ENCODE assay signal across 8 cellular contexts in the genomic region with DNA sequence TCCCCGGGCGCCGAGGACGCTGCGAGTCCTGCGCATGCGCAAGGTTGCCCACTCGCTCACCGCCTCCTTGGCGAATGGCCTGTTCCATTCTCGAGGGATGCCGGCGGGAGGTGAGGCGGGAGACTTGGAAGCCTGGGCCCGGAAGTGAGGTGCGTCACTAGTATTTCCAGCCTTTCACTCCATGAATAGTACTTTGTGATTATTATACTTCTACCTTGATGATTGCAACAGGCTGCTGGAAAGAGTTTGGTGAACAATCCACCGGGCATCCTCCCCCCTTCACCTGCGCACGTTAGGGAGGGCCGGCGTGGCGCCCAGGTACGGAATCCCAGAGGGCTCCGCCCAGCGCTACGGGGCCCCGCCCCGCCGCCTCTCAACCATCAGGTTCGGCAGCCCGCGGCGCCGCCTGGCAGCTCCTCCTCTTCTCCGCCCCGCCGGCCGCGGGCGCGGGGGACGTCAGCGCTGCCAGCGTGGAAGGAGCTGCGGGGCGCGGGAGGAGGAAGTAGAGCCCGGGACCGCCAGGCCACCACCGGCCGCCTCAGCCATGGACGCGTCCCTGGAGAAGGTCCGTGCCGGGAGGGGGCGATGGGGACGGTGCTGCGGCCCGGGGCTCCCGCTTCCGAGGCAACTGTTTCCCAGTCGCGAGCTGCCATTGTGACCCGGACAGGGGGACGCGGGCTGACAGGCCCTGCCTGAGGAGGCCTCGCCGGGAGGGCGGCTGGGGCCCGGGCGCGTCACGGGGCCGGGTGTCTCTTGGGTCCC. TPM values are rescaled to one million over a fixed set of nuclear protein-coding genes. Genes with fewer than 3 reads are reported as not detected.
DNase-seq lines count a peak whose midpoint lies in the region; ATAC-seq and TF ChIP-seq lines count a peak whose summit lies in the region.
"Not testable (repeated sequence)": the region's sequence is repeated elsewhere in the genome, so short reads cannot be mapped to it uniquely, and the experiment has no call there.

A gene with protein sequence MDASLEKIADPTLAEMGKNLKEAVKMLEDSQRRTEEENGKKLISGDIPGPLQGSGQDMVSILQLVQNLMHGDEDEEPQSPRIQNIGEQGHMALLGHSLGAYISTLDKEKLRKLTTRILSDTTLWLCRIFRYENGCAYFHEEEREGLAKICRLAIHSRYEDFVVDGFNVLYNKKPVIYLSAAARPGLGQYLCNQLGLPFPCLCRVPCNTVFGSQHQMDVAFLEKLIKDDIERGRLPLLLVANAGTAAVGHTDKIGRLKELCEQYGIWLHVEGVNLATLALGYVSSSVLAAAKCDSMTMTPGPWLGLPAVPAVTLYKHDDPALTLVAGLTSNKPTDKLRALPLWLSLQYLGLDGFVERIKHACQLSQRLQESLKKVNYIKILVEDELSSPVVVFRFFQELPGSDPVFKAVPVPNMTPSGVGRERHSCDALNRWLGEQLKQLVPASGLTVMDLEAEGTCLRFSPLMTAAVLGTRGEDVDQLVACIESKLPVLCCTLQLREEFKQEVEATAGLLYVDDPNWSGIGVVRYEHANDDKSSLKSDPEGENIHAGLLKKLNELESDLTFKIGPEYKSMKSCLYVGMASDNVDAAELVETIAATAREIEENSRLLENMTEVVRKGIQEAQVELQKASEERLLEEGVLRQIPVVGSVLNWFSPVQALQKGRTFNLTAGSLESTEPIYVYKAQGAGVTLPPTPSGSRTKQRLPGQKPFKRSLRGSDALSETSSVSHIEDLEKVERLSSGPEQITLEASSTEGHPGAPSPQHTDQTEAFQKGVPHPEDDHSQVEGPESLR (plus strand): TSS at position 371 of the 762 bp plus-strand sequence. CDS start 174 bp downstream, at position 545.

- DNase-seq in NCI-H1694 (lab: John Stamatoyannopoulos, UW) (peak; percentile 76), amniotic epithelial cell (ENCODE audit: low read depth) (peak; percentile 78), left cardiac atrium (peak; percentile 96), posterior vena cava (ENCODE audit: low spot score) (peak; percentile 98), upper lobe of left lung (peak; percentile 94 to 100)

- peak within 1 kb of the TSS; percentile 92 to 96 (median 94) for H3K27ac ChIP-seq in upper lobe of left lung

- H3K27me3 ChIP-seq in upper lobe of left lung = not testable (repeated sequence)

- H3K9me3 ChIP-seq in upper lobe of left lung = not testable (repeated sequence)

- H3K4me1 ChIP-seq in upper lobe of left lung = peaks cover 6 to 21% (median 12%) of the 10 kb centered on the region in 4 donors

- H3K36me3 ChIP-seq in upper lobe of left lung = not testable (repeated sequence)

- TF ChIP-seq CTCF in upper lobe of left lung (IDR thresholded peaks at IDR 0.05) = peak in 1 of 6 experiments; percentile 8

- WGBS in upper lobe of left lung, 2 donors = 0 to 1% methylated on average over 25 to 45 of the region's 74 CpGs

- peak within 1 kb of the TSS; percentile 69 to 98 (median 86) for H3K4me3 ChIP-seq in upper lobe of left lung

- intact Hi-C loops in T-helper 1 cell treated with Interleukin-12 subunit alpha and Interleukin-12 subunit beta and Interleukin-4 antibody, amounts not matched to agents 30 ng/mL and 1 ng/mL, for 36 hours (cut with micrococcal nuclease) = loop anchor here (1.0 to 10.0 kb wide), 3 partner anchors 81 to 668 kb away; a partner anchor contains a TSS
- intact Hi-C loops in left cardiac atrium (cut with DNase I); posterior vena cava (cut with DNase I): not testable (repeated sequence)

- TF ChIP-seq EP300 in upper lobe of left lung (IDR thresholded peaks at IDR 0.05) = not testable (repeated sequence)

- peak; percentile 66 for TF ChIP-seq POLR2A in GM15510 (IDR thresholded peaks at IDR 0.05; ENCODE audit: borderline replicate concordance, extremely low read depth, insufficient read length)
- peak in 3 of 4 donors; percentile 16 to 97 (median 97) for TF ChIP-seq POLR2A in upper lobe of left lung (IDR thresholded peaks at IDR 0.05)

- ATAC-seq in HG02884 (IDR thresholded peaks at IDR 0.05; ENCODE audit: unreplicated experiment) (peak; percentile 91), left cardiac atrium (peak; percentile 96 to 97), upper lobe of left lung (ENCODE audit: low FRiP score in 2 of 2) (peak; percentile 97 to 98)

RNA-seq across cellular contexts. Expression of the gene that starts here (rescaled TPM):
- 55.0 and 57.8 TPM in 2 replicates for total RNA-seq in T-helper 1 cell treated with Interleukin-12 subunit alpha and Interleukin-12 subunit beta and Interleukin-4 antibody, amounts not matched to agents 30 ng/mL and 1 ng/mL, for 36 hours
- 100 to 1,000 TPM in 1 of 2 donors, 10 to 100 TPM in 1; 73.8 to 103 TPM for total RNA-seq in left cardiac atrium
- 10 to 100 TPM; 63.9 to 72.9 TPM for total RNA-seq in posterior vena cava
- 100 to 1,000 TPM in 2 of 6 donors, 10 to 100 TPM in 4; 67.1 to 148 (median 85.2) TPM for total RNA-seq in upper lobe of left lung

Comparison
In these comparisons a context has a peak if more than half of its experiments do, and no peak if none do; other contexts are left out.
1. Peak in every context shown above with its lines: DNase-seq, ATAC-seq, H3K4me3 ChIP-seq and H3K27ac ChIP-seq.